ENCODE assay signal across 1 cellular context in the genomic region with DNA sequence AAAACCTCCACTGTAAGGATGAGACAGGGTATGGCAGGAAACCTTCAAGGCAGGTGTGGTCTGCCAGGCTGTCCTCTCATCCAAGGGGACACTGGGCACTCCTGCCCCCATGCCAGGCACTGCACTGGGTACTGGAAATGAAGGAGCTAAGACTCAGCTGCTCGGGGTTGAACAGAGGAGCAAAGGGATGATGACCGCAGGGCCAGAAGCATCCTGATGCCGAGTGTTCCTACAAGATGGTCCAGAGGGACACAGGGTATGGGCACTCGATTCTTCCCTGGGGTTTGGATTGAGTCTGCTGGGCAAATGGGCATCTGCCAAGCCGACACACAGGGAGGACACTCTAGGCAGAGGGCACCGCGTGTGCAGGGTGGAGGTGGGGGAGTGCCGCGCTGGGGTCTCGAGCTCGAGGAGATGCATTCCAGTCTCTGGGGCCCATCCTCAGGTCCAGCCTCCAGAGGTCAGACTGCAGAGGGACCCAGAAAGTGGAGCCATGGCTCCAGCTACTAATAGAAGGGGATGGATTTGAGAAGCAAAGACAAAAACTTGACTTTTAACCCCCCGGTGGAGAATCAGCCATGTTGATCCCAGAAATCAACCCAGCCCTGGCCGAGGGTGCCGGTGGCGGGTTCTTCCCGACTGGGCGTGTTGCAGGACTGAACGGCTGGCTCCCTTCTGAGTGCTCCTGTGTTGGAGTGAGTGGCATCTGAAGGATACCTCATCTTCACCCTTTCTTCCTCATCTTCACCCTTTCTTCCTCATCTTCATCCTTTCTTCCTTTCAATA.
TF ChIP-seq lines count a peak whose summit lies in the region.

No MANE protein-coding gene starts in this region.

TF ChIP-seq in IMR-90, 13 proteins besides CTCF, POLR2A, EP300 and RAD21 (continued from another document):
- TF ChIP-seq, protein P1, sequence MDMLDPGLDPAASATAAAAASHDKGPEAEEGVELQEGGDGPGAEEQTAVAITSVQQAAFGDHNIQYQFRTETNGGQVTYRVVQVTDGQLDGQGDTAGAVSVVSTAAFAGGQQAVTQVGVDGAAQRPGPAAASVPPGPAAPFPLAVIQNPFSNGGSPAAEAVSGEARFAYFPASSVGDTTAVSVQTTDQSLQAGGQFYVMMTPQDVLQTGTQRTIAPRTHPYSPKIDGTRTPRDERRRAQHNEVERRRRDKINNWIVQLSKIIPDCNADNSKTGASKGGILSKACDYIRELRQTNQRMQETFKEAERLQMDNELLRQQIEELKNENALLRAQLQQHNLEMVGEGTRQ (IDR thresholded peaks at IDR 0.05; ENCODE audit: low read depth, low read length) = no peak
- TF ChIP-seq RCOR1 (IDR thresholded peaks at IDR 0.05; ENCODE audit: insufficient replicate concordance, low read length) (no peak), CHD1 (IDR thresholded peaks at IDR 0.05; ENCODE audit: low read depth, low read length) (no peak), CEBPB (IDR thresholded peaks at IDR 0.05; ENCODE audit: low read depth, low read length) (no peak), FOS (IDR thresholded peaks at IDR 0.05; ENCODE audit: low read depth, low read length) (no peak), BHLHE40 (IDR thresholded peaks at IDR 0.05; ENCODE audit: low read depth, low read length) (no peak), NFE2L2 (IDR thresholded peaks at IDR 0.05; ENCODE audit: low read depth, low read length) (no peak), RFX5 (IDR thresholded peaks at IDR 0.05; ENCODE audit: low read depth, low read length) (no peak), SMC3 (IDR thresholded peaks at IDR 0.05; ENCODE audit: low read depth, low read length) (no peak)
- TF ChIP-seq, protein P2, sequence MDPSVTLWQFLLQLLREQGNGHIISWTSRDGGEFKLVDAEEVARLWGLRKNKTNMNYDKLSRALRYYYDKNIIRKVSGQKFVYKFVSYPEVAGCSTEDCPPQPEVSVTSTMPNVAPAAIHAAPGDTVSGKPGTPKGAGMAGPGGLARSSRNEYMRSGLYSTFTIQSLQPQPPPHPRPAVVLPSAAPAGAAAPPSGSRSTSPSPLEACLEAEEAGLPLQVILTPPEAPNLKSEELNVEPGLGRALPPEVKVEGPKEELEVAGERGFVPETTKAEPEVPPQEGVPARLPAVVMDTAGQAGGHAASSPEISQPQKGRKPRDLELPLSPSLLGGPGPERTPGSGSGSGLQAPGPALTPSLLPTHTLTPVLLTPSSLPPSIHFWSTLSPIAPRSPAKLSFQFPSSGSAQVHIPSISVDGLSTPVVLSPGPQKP (IDR thresholded peaks at IDR 0.05; ENCODE audit: borderline replicate concordance, low read depth, low read length) = no peak
